Comparison of ENCODE assay signal across 13 cellular contexts in genomic region chr14:105182296-105183020, GRCh38. TPM values are rescaled to one million over a fixed set of nuclear protein-coding genes. Genes with fewer than 3 reads are reported as not detected.
A peak's percentile ranks its signal among the peaks of the same experiment; 100 is the strongest.
DNase-seq lines count a peak whose midpoint lies in the region; ATAC-seq and TF ChIP-seq lines count a peak whose summit lies in the region.
"Had no signal": no experiment of that assay in that cellular context is flagged by ENCODE, and none has a peak within 500 bp of the region (broad histone marks: within the 10 kb centered on the region; RNA-seq: fewer than 3 reads in every experiment).

No MANE protein-coding gene starts in this region.

- no peaks in the 10 kb centered on the region for H3K9me3 Mint-ChIP-seq in activated T-cell treated with anti-CD3 and anti-CD28 coated beads, Interleukin-2, amount 50 U/mL, for 72 hours
- no peaks in the 10 kb centered on the region for H3K9me3 Mint-ChIP-seq in osteocyte (ENCODE audit: unreplicated experiment)
- no peaks in the 10 kb centered on the region for H3K9me3 Mint-ChIP-seq in Calu3 (ENCODE audit: low read depth, unreplicated experiment)

- H3K4me1 Mint-ChIP-seq in activated T-cell treated with anti-CD3 and anti-CD28 coated beads, Interleukin-2, amount 50 U/mL, for 72 hours (ENCODE audit: low read depth): no peaks in the 10 kb centered on the region
- H3K4me1 Mint-ChIP-seq in osteocyte (ENCODE audit: unreplicated experiment): peaks cover 7% of the 10 kb centered on the region
- H3K4me1 Mint-ChIP-seq in Calu3 (ENCODE audit: low read depth, unreplicated experiment): no peaks in the 10 kb centered on the region

- H3K4me1 ChIP-seq in foreskin keratinocyte: peaks cover 5% of the 10 kb centered on the region

- ATAC-seq in activated T-cell treated with anti-CD3 and anti-CD28 coated beads, Interleukin-2, amount 50 U/mL, for 72 hours (replicated peaks in 1 of 2): no peak
- ATAC-seq in foreskin keratinocyte (peak; percentile 19), GM19452 (IDR thresholded peaks at IDR 0.05; ENCODE audit: unreplicated experiment) (no peak), HG03432 (IDR thresholded peaks at IDR 0.05; ENCODE audit: unreplicated experiment) (no peak)
- ATAC-seq: SK-N-SH treated with all-trans-retinoic acid at 6 μM for 48 hours had no signal

- CTCF ChIA-PET in Calu3 (lab: Charles Lee): interaction anchor here (0.6 to 1.0 kb wide), 2 partner anchors 91 to 1305 kb away, joined by 3 to 6 read pairs; no protein-coding TSS in a partner anchor

- TF ChIP-seq CTCF in foreskin keratinocyte (conservative IDR thresholded peaks at IDR 0.05) (no peak), osteocyte (IDR thresholded peaks at IDR 0.05) (no peak), Calu3 (IDR thresholded peaks at IDR 0.05; ENCODE audit: unreplicated experiment) (no peak)

- H3K27ac ChIP-seq in foreskin keratinocyte: no peak overlapping the region
- H3K27ac ChIP-seq: coronary artery had no signal

- no TSS peak for BruUV-seq in Calu3 (replicated peaks; lab: Mats Ljungman, UMichigan)

- intact Hi-C loops in Calu3 (cut with micrococcal nuclease; ENCODE audit: unreplicated experiment): no loop called here

- no peak overlapping the region for H3K27ac Mint-ChIP-seq in activated T-cell treated with anti-CD3 and anti-CD28 coated beads, Interleukin-2, amount 50 U/mL, for 72 hours
- H3K27ac Mint-ChIP-seq in osteocyte (ENCODE audit: unreplicated experiment): no peak overlapping the region
- H3K27ac Mint-ChIP-seq in Calu3 (ENCODE audit: unreplicated experiment): no peak overlapping the region

- peak overlapping the region; percentile 45 to 61 for H3K4me3 Mint-ChIP-seq in activated T-cell treated with anti-CD3 and anti-CD28 coated beads, Interleukin-2, amount 50 U/mL, for 72 hours
- H3K4me3 Mint-ChIP-seq in osteocyte (ENCODE audit: unreplicated experiment) (peak overlapping the region; percentile 68), Calu3 (ENCODE audit: low read depth, unreplicated experiment) (no peak overlapping the region)

- peaks cover 4% of the 10 kb centered on the region for H3K27me3 ChIP-seq in foreskin keratinocyte

- H3K27me3 Mint-ChIP-seq in activated T-cell treated with anti-CD3 and anti-CD28 coated beads, Interleukin-2, amount 50 U/mL, for 72 hours (ENCODE audit: low read depth): no peaks in the 10 kb centered on the region
- H3K27me3 Mint-ChIP-seq in osteocyte (ENCODE audit: unreplicated experiment): peaks cover 3% of the 10 kb centered on the region
- H3K27me3 Mint-ChIP-seq in Calu3 (ENCODE audit: unreplicated experiment): peaks cover 34% of the 10 kb centered on the region

- no peak for DNase-seq in activated T-cell treated with anti-CD3 and anti-CD28 coated beads, Interleukin-2, amount 50 U/mL, for 72 hours
- no peak for DNase-seq in activated T-cell treated with anti-CD3 and anti-CD28 coated beads, Interleukin-2, amount 50 U/mL, for 48 hours
- DNase-seq in SW480 (ENCODE audit: low spot score) (peak; percentile 72), foreskin keratinocyte (no peak), osteocyte (ENCODE audit: extremely low spot score, unreplicated experiment) (no peak), Calu3 (no peak)
- DNase-seq: activated CD4-positive, alpha-beta T cell treated with anti-CD3 and anti-CD28 coated beads for 48 hours; mesendoderm; NCI-H1092 had no signal

- H3K36me3 Mint-ChIP-seq in activated T-cell treated with anti-CD3 and anti-CD28 coated beads, Interleukin-2, amount 50 U/mL, for 72 hours (ENCODE audit: insufficient read depth in 2 of 2): no peaks in the 10 kb centered on the region
- no peaks in the 10 kb centered on the region for H3K36me3 Mint-ChIP-seq in osteocyte (ENCODE audit: unreplicated experiment)
- H3K36me3 Mint-ChIP-seq in Calu3 (ENCODE audit: insufficient read depth, unreplicated experiment): peaks cover 19% of the 10 kb centered on the region

RNA-seq across cellular contexts. Expression of gene NUDT14, which starts 1.3 kb away (rescaled TPM):
- 10 to 100 TPM; 13.3 to 18.2 TPM for total RNA-seq in activated T-cell treated with anti-CD3 and anti-CD28 coated beads, Interleukin-2, amount 50 U/mL, for 72 hours
- total RNA-seq in foreskin keratinocyte (30.3 and 31.8 TPM in 2 replicates), osteocyte (38.4 and 39.1 TPM in 2 replicates), Calu3 (2022) (38.0 TPM in 2 replicates)
- 43.7 and 44.3 TPM in 2 replicates for polyA plus RNA-seq in foreskin keratinocyte

RNA-seq across cellular contexts. Expression of gene JAG2, which starts 13.9 kb away (rescaled TPM):
- total RNA-seq in activated T-cell treated with anti-CD3 and anti-CD28 coated beads, Interleukin-2, amount 50 U/mL, for 72 hours: 1 to 10 TPM; 3.1 to 5.4 TPM
- total RNA-seq in foreskin keratinocyte (27.4 and 45.2 TPM in 2 replicates), osteocyte (5.7 and 7.5 TPM in 2 replicates), Calu3 (2022) (13.8 and 17.6 TPM in 2 replicates)
- 23.0 and 30.8 TPM in 2 replicates for polyA plus RNA-seq in foreskin keratinocyte
